ENCODE assay signal across 8 cellular contexts in genomic region chr14:103292426-103293374, GRCh38. TPM values are rescaled to one million over a fixed set of nuclear protein-coding genes. Genes with fewer than 3 reads are reported as not detected.
DNase-seq lines count a peak whose midpoint lies in the region; FAIRE-seq and TF ChIP-seq lines count a peak whose summit lies in the region.

No MANE protein-coding gene starts in this region.

- no peak overlapping the region for H2AFZ ChIP-seq in osteoblast (ENCODE audit: low read length)

- no peak overlapping the region for H3K27ac Mint-ChIP-seq in activated T-helper 2 cell treated with anti-CD3 and anti-CD28 coated beads, Interferon-gamma antibody, Interleukin-2, Interleukin-4, amounts not matched to agents 10 μg/mL and 5 μg/mL and 100 μg/mL, durations not matched to agents 14 hours and 24 hours and 36 hours

- peaks cover 9% of the 10 kb centered on the region for H3K27me3 ChIP-seq in osteoblast (ENCODE audit: insufficient read depth, low read length)
- H3K27me3 ChIP-seq in thyroid gland = no peaks in the 10 kb centered on the region

- DNase-seq in GM12891 (ENCODE audit: insufficient read length, low spot score) (peak; percentile 85), HTR-8/SVneo (ENCODE audit: insufficient read length, low spot score) (peak; percentile 81), RKO (ENCODE audit: low spot score) (peak; percentile 59), frontal cortex (ENCODE audit: low spot score in 2 of 2) (peak; percentile 75 to 83), osteoblast (ENCODE audit: insufficient read length, low spot score, missing footprints) (peak; percentile 96), thyroid gland (peak; percentile 69 to 79)
- peak; percentile 54 for DNase-seq in activated T-helper 2 cell treated with anti-CD3 and anti-CD28 coated beads, Interferon-gamma antibody, Interleukin-2, Interleukin-4, amounts not matched to agents 10 μg/mL and 5 μg/mL and 100 μg/mL, durations not matched to agents 14 hours and 24 hours and 36 hours (ENCODE audit: low spot score)

- WGBS in thyroid gland, 2 donors = 27 to 31% methylated on average over 10 of the region's 10 CpGs

- H3K36me3 ChIP-seq in osteoblast (ENCODE audit: insufficient read depth, low read length) (no peaks in the 10 kb centered on the region), thyroid gland (no peaks in the 10 kb centered on the region)

- TF ChIP-seq POLR2A in GM12891 (IDR thresholded peaks at IDR 0.05; ENCODE audit: low read depth, low read length) (no peak), thyroid gland (IDR thresholded peaks at IDR 0.05) (no peak)

- H3K27ac ChIP-seq in 22Rv1 = no peak overlapping the region
- H3K27ac ChIP-seq in osteoblast (ENCODE audit: low read depth, low read length) = no peak overlapping the region
- H3K27ac ChIP-seq in thyroid gland = no peak overlapping the region

- H4K20me1 ChIP-seq in osteoblast (ENCODE audit: insufficient read depth, low read length) = no peaks in the 10 kb centered on the region

- H3K4me3 ChIP-seq in osteoblast (ENCODE audit: insufficient read depth, low read length) (no peak overlapping the region), thyroid gland (replicated peaks in 1 of 3) (no peak overlapping the region)

- H3K4me1 ChIP-seq in osteoblast (ENCODE audit: insufficient read depth, low read length) (peaks cover 3% of the 10 kb centered on the region), thyroid gland (no peaks in the 10 kb centered on the region)

- FAIRE-seq in GM12891 (lab: Jason Lieb, UNC) (peak; percentile 92), HTR-8/SVneo (lab: Jason Lieb, UNC) (peak; percentile 88), frontal cortex (lab: Jason Lieb, UNC) (no peak)

- H3K4me1 Mint-ChIP-seq in activated T-helper 2 cell treated with anti-CD3 and anti-CD28 coated beads, Interferon-gamma antibody, Interleukin-2, Interleukin-4, amounts not matched to agents 10 μg/mL and 5 μg/mL and 100 μg/mL, durations not matched to agents 14 hours and 24 hours and 36 hours (ENCODE audit: low read depth) = peaks cover 3% of the 10 kb centered on the region

- intact Hi-C loops in activated T-helper 2 cell treated with anti-CD3 and anti-CD28 coated beads, Interferon-gamma antibody, Interleukin-2, Interleukin-4, amounts not matched to agents 10 μg/mL and 5 μg/mL and 100 μg/mL, durations not matched to agents 14 hours and 24 hours and 36 hours (cut with micrococcal nuclease) = loop anchor here (2.0 kb wide), 2 partner anchors 188 to 214 kb away; no protein-coding TSS in a partner anchor
- intact Hi-C loops in thyroid gland (cut with DNase I) = loop anchor here (5.0 to 10.0 kb wide), 3 partner anchors 105 to 218 kb away; no protein-coding TSS in a partner anchor

- H3K27me3 Mint-ChIP-seq in activated T-helper 2 cell treated with anti-CD3 and anti-CD28 coated beads, Interferon-gamma antibody, Interleukin-2, Interleukin-4, amounts not matched to agents 10 μg/mL and 5 μg/mL and 100 μg/mL, durations not matched to agents 14 hours and 24 hours and 36 hours (ENCODE audit: low read depth) = peaks cover 26% of the 10 kb centered on the region

- no peaks in the 10 kb centered on the region for H3K9me3 Mint-ChIP-seq in activated T-helper 2 cell treated with anti-CD3 and anti-CD28 coated beads, Interferon-gamma antibody, Interleukin-2, Interleukin-4, amounts not matched to agents 10 μg/mL and 5 μg/mL and 100 μg/mL, durations not matched to agents 14 hours and 24 hours and 36 hours

- no peaks in the 10 kb centered on the region for H3K79me2 ChIP-seq in osteoblast (ENCODE audit: insufficient read depth, low read length)

- no peak overlapping the region for H3K4me3 Mint-ChIP-seq in activated T-helper 2 cell treated with anti-CD3 and anti-CD28 coated beads, Interferon-gamma antibody, Interleukin-2, Interleukin-4, amounts not matched to agents 10 μg/mL and 5 μg/mL and 100 μg/mL, durations not matched to agents 14 hours and 24 hours and 36 hours (ENCODE audit: low read depth)

- no peaks in the 10 kb centered on the region for H3K36me3 Mint-ChIP-seq in activated T-helper 2 cell treated with anti-CD3 and anti-CD28 coated beads, Interferon-gamma antibody, Interleukin-2, Interleukin-4, amounts not matched to agents 10 μg/mL and 5 μg/mL and 100 μg/mL, durations not matched to agents 14 hours and 24 hours and 36 hours (ENCODE audit: low read depth)

- H3K4me2 ChIP-seq in osteoblast (ENCODE audit: insufficient read depth, low read length) = no peak overlapping the region

- peak; percentile 88 for TF ChIP-seq CTCF in 22Rv1 (IDR thresholded peaks at IDR 0.05)
- TF ChIP-seq CTCF in osteoblast (IDR thresholded peaks at IDR 0.05; ENCODE audit: extremely low read depth, low read depth, low read length) = peak; percentile 95
- TF ChIP-seq CTCF in thyroid gland (IDR thresholded peaks at IDR 0.05) = peak; percentile 72 to 88 (median 86)

- H3K9me3 ChIP-seq in osteoblast (ENCODE audit: low read depth, low read length) = no peaks in the 10 kb centered on the region
- no peaks in the 10 kb centered on the region for H3K9me3 ChIP-seq in thyroid gland

TF ChIP-seq in GM12891, 5 proteins besides CTCF, POLR2A, EP300 and RAD21:
- TF ChIP-seq PAX5 (IDR thresholded peaks at IDR 0.05; ENCODE audit: insufficient read depth, low read length, severe bottlenecking) = peak; percentile 80
- no peak for TF ChIP-seq POLR2AphosphoS5 (IDR thresholded peaks at IDR 0.05; ENCODE audit: low read depth, low read length)

RNA-seq across cellular contexts. Expression of gene EIF5, which starts 41.3 kb away (rescaled TPM):
- polyA plus RNA-seq in GM12891 (2012; ENCODE audit: low read depth, missing spikeins) = 139 TPM
- total RNA-seq in activated T-helper 2 cell treated with anti-CD3 and anti-CD28 coated beads, Interferon-gamma antibody, Interleukin-2, Interleukin-4, amounts not matched to agents 10 μg/mL and 5 μg/mL and 100 μg/mL, durations not matched to agents 14 hours and 24 hours and 36 hours = 261 TPM in 2 replicates
- total RNA-seq in frontal cortex = 129 TPM
- total RNA-seq in osteoblast = 197 and 221 TPM in 2 replicates
- total RNA-seq in thyroid gland = 100 to 1,000 TPM; 257 to 428 (median 329) TPM
